ENCODE assay signal across 11 cellular contexts in genomic region chr9:13513710-13514444, GRCh38.
DNase-seq lines count a peak whose midpoint lies in the region; ATAC-seq and TF ChIP-seq lines count a peak whose summit lies in the region.
"Had no signal": no experiment of that assay in that cellular context is flagged by ENCODE, and none has a peak within 500 bp of the region (broad histone marks: within the 10 kb centered on the region; RNA-seq: fewer than 3 reads in every experiment).

No MANE protein-coding gene starts in this region.

- H3K36me3 Mint-ChIP-seq in naive thymus-derived CD8-positive, alpha-beta T cell: no peaks in the 10 kb centered on the region

- H3K4me3 Mint-ChIP-seq in naive thymus-derived CD8-positive, alpha-beta T cell: no peak overlapping the region
- H3K4me3 Mint-ChIP-seq: activated CD4-positive, alpha-beta T cell treated with anti-CD3 and anti-CD28 coated beads, Interleukin-2, amount 10 ng/mL, durations not matched to agents 7 days and 5 days had no signal

- H3K9me3 Mint-ChIP-seq in naive thymus-derived CD8-positive, alpha-beta T cell: peaks cover 0 to 28% (median 5%) of the 10 kb centered on the region in 9 donors

- peak; percentile 5 for DNase-seq in NCI-H1436 (lab: John Stamatoyannopoulos, UW)
- DNase-seq in NCI-H1436 treated with DMSO at 0.1 percent for 48 hours (lab: John Stamatoyannopoulos, UW): no peak
- peak; percentile 43 for DNase-seq in choroid plexus epithelial cell (ENCODE audit: low read depth)
- DNase-seq in lower leg skin (ENCODE audit: low spot score in 2 of 2): peak; percentile 45 to 85
- no peak for DNase-seq in naive thymus-derived CD8-positive, alpha-beta T cell
- no peak for DNase-seq in activated CD4-positive, alpha-beta T cell treated with anti-CD3 and anti-CD28 coated beads for 48 hours
- no peak for DNase-seq in stimulated activated naive CD4-positive, alpha-beta T cell treated with Interleukin-2 at 50 U/mL for 16 hours (lab: John Stamatoyannopoulos, UW)
- DNase-seq: activated CD4-positive, alpha-beta T cell treated with anti-CD3 and anti-CD28 coated beads, Interleukin-2, amount 10 ng/mL, durations not matched to agents 7 days and 5 days; NCI-H2171 treated with DMSO at 0.1 percent for 48 hours had no signal

- TF ChIP-seq CTCF in choroid plexus epithelial cell (conservative IDR thresholded peaks at IDR 0.05; ENCODE audit: low read depth, low read length) (no peak), lower leg skin (IDR thresholded peaks at IDR 0.05) (no peak)

- no peak for ATAC-seq in naive thymus-derived CD8-positive, alpha-beta T cell
- no peak for ATAC-seq in HG02884 (IDR thresholded peaks at IDR 0.05; ENCODE audit: unreplicated experiment)

- intact Hi-C loops in lower leg skin (cut with DNase I; ENCODE audit: low total_unique reads): no loop called here

- no peak for TF ChIP-seq POLR2A in lower leg skin (IDR thresholded peaks at IDR 0.05)

- H3K27me3 Mint-ChIP-seq in naive thymus-derived CD8-positive, alpha-beta T cell: no peaks in the 10 kb centered on the region
- H3K27me3 Mint-ChIP-seq: activated CD4-positive, alpha-beta T cell treated with anti-CD3 and anti-CD28 coated beads, Interleukin-2, amount 10 ng/mL, durations not matched to agents 7 days and 5 days had no signal

- 38% methylated on average over 16 of the region's 16 CpGs for WGBS in lower leg skin, 2 donors

- no peak overlapping the region for H3K27ac Mint-ChIP-seq in naive thymus-derived CD8-positive, alpha-beta T cell
- H3K27ac Mint-ChIP-seq: activated CD4-positive, alpha-beta T cell treated with anti-CD3 and anti-CD28 coated beads, Interleukin-2, amount 10 ng/mL, durations not matched to agents 7 days and 5 days had no signal

- H3K4me3 ChIP-seq in choroid plexus epithelial cell (ENCODE audit: low read depth, low read length): no peak overlapping the region
- H3K4me3 ChIP-seq in lower leg skin (ENCODE audit: low read depth, poor library complexity, severe bottlenecking): no peak overlapping the region
- H3K4me3 ChIP-seq: thoracic aorta had no signal

- H3K4me1 Mint-ChIP-seq in naive thymus-derived CD8-positive, alpha-beta T cell: no peaks in the 10 kb centered on the region
- H3K4me1 Mint-ChIP-seq: activated CD4-positive, alpha-beta T cell treated with anti-CD3 and anti-CD28 coated beads, Interleukin-2, amount 10 ng/mL, durations not matched to agents 7 days and 5 days had no signal

- POLR2A ChIA-PET in naive thymus-derived CD8-positive, alpha-beta T cell (lab: Charles Lee): no interaction called here

Comparison
In these comparisons a context has a peak if more than half of its experiments do, and no peak if none do; other contexts are left out.
1. DNase-seq: peak in NCI-H1436 (single experiment), choroid plexus epithelial cell (single experiment) and lower leg skin (2 of 2); none in NCI-H1436 treated with DMSO at 0.1 percent for 48 hours (single experiment), naive thymus-derived CD8-positive, alpha-beta T cell (0 of 10), activated CD4-positive, alpha-beta T cell treated with anti-CD3 and anti-CD28 coated beads for 48 hours (single experiment) and stimulated activated naive CD4-positive, alpha-beta T cell treated with Interleukin-2 at 50 U/mL for 16 hours (single experiment).